In genomic region chr18:2240311-2240705, GRCh38 we compare ENCODE assay signal across 26 cellular contexts.
A peak's percentile ranks its signal among the peaks of the same experiment; 100 is the strongest.
DNase-seq lines count a peak whose midpoint lies in the region; ATAC-seq and TF ChIP-seq lines count a peak whose summit lies in the region.
"Had no signal": no experiment of that assay in that cellular context is flagged by ENCODE, and none has a peak within 500 bp of the region (broad histone marks: within the 10 kb centered on the region; RNA-seq: fewer than 3 reads in every experiment).

No MANE protein-coding gene starts in this region.

- no peaks in the 10 kb centered on the region for H3K27me3 ChIP-seq in MG63
- H3K27me3 ChIP-seq: ovary, right lobe of liver, upper lobe of right lung had no signal

- DNase-seq in AG09319 (ENCODE audit: extremely low read depth, low read depth), result peak; percentile 24
- DNase-seq in MG63, result peak; percentile 69
- no peak for DNase-seq in epithelial cell of prostate (ENCODE audit: low read depth, low spot score)
- peak; percentile 13 for DNase-seq in non-pigmented ciliary epithelial cell (ENCODE audit: low read depth)
- no peak for DNase-seq in NCI-H82 (lab: John Stamatoyannopoulos, UW)
- no peak for DNase-seq in nephron progenitor cell
- DNase-seq: activated CD4-positive, alpha-beta T cell treated with anti-CD3 and anti-CD28 coated beads for 1 hour; activated CD8-positive, alpha-beta memory T cell treated with anti-CD3 and anti-CD28 coated beads for 24 hours; activated naive CD4-positive, alpha-beta T cell treated with anti-CD3 and anti-CD28 coated beads for 36 hours; activated T-cell treated with anti-CD3 and anti-CD28 coated beads, Interleukin-2, amount 50 U/mL, for 48 hours; aorta; CD4-positive, alpha-beta T cell; DMS153; GF-D8; Kasumi-1; naive thymus-derived CD4-positive, alpha-beta T cell; NCI-H1092 treated with DMSO at 0.1 percent for 48 hours; NCI-H2029; ovary; right lobe of liver; SHP77; stimulated activated CD4-positive, alpha-beta T cell treated with anti-CD3 and anti-CD28 coated beads, Interleukin-15, amount 100 ng/mL, for 24 hours; stimulated activated CD8-positive, alpha-beta memory T cell treated with anti-CD3 and anti-CD28 coated beads, Interleukin-4, amount 100 ng/mL, for 48 hours; upper lobe of right lung had no signal

- H3K27me3 Mint-ChIP-seq in nephron progenitor cell (ENCODE audit: low read depth, poor library complexity), result peaks cover 6% of the 10 kb centered on the region

- no peak overlapping the region for H3K4me3 Mint-ChIP-seq in nephron progenitor cell
- H3K4me3 Mint-ChIP-seq: activated naive CD4-positive, alpha-beta T cell treated with anti-CD3 and anti-CD28 coated beads for 36 hours; CD4-positive, alpha-beta T cell; naive thymus-derived CD4-positive, alpha-beta T cell had no signal

- H3K36me3 ChIP-seq in MG63, result no peaks in the 10 kb centered on the region
- H3K36me3 ChIP-seq: ovary, right lobe of liver, upper lobe of right lung had no signal

- H3K9me3 ChIP-seq in MG63, result no peaks in the 10 kb centered on the region
- H3K9me3 ChIP-seq: ovary, right lobe of liver, upper lobe of right lung had no signal

- ATAC-seq in GM21723 (IDR thresholded peaks at IDR 0.05; ENCODE audit: unreplicated experiment) (no peak), HG03196 (IDR thresholded peaks at IDR 0.05; ENCODE audit: unreplicated experiment) (no peak)
- ATAC-seq: naive thymus-derived CD4-positive, alpha-beta T cell; right lobe of liver; upper lobe of right lung had no signal

- H3K27ac Mint-ChIP-seq in nephron progenitor cell, result no peak overlapping the region
- H3K27ac Mint-ChIP-seq: activated naive CD4-positive, alpha-beta T cell treated with anti-CD3 and anti-CD28 coated beads for 36 hours; CD4-positive, alpha-beta T cell; naive thymus-derived CD4-positive, alpha-beta T cell had no signal

- H3K4me1 Mint-ChIP-seq in nephron progenitor cell, result peaks cover 37% of the 10 kb centered on the region
- H3K4me1 Mint-ChIP-seq: naive thymus-derived CD4-positive, alpha-beta T cell had no signal

- H3K36me3 Mint-ChIP-seq in nephron progenitor cell (ENCODE audit: low read depth), result peaks cover 10% of the 10 kb centered on the region
- H3K36me3 Mint-ChIP-seq: naive thymus-derived CD4-positive, alpha-beta T cell had no signal

- peak overlapping the region; percentile 73 for H3K27ac ChIP-seq in epithelial cell of prostate
- H3K27ac ChIP-seq: ovary, right lobe of liver, upper lobe of right lung had no signal

- no peak overlapping the region for H3K4me3 ChIP-seq in MG63
- H3K4me3 ChIP-seq: ovary, right lobe of liver, upper lobe of right lung had no signal

- TF ChIP-seq CTCF in AG09319 (IDR thresholded peaks at IDR 0.05; ENCODE audit: low read depth, low read length) (no peak), nephron progenitor cell (IDR thresholded peaks at IDR 0.05) (no peak)

- H3K9me3 Mint-ChIP-seq in nephron progenitor cell, result peaks cover 13% of the 10 kb centered on the region
- H3K9me3 Mint-ChIP-seq: activated naive CD4-positive, alpha-beta T cell treated with anti-CD3 and anti-CD28 coated beads for 36 hours; CD4-positive, alpha-beta T cell; naive thymus-derived CD4-positive, alpha-beta T cell had no signal

Comparison
In these comparisons a context has a peak if more than half of its experiments do, and no peak if none do; other contexts are left out.
1. DNase-seq: peak in AG09319 (single experiment), MG63 (single experiment) and non-pigmented ciliary epithelial cell (single experiment); none in epithelial cell of prostate (single experiment), NCI-H82 (single experiment) and nephron progenitor cell (single experiment).